Comparison of ENCODE assay signal across 8 cellular contexts in genomic region chr6:136792066-136792944, GRCh38. TPM values are rescaled to one million over a fixed set of nuclear protein-coding genes. Genes with fewer than 3 reads are reported as not detected.
DNase-seq lines count a peak whose midpoint lies in the region; ATAC-seq and TF ChIP-seq lines count a peak whose summit lies in the region.

Gene MAP3K5, minus strand, starts transcription at chr6:136792477. Its CDS starts 320 bp downstream, at chr6:136792157.

- 0% methylated on average over 62 to 63 of the region's 108 CpGs for WGBS in mesodermal cell (ENCODE audit: insufficient coverage in 2 of 2), 2 experiments

- peaks cover 39% of the 10 kb centered on the region for H3K4me1 ChIP-seq in CD8-positive, alpha-beta T cell (ENCODE audit: insufficient read depth, low read length)
- H3K4me1 ChIP-seq in effector memory CD4-positive, alpha-beta T cell (ENCODE audit: control insufficient read depth, insufficient read depth, low read length, poor library complexity, severe bottlenecking): peaks cover 18% of the 10 kb centered on the region
- peaks cover 11% of the 10 kb centered on the region for H3K4me1 ChIP-seq in mesodermal cell (ENCODE audit: control insufficient read depth, insufficient read depth, low read length, poor library complexity, severe bottlenecking)

- no peaks in the 10 kb centered on the region for H3K36me3 ChIP-seq in CD8-positive, alpha-beta T cell (ENCODE audit: insufficient read depth, low read length)
- no peaks in the 10 kb centered on the region for H3K36me3 ChIP-seq in effector memory CD4-positive, alpha-beta T cell (ENCODE audit: control insufficient read depth, insufficient read depth, low read length)
- H3K36me3 ChIP-seq in mesodermal cell (ENCODE audit: control insufficient read depth, insufficient read depth, low read length): no peaks in the 10 kb centered on the region

- H3K9me3 Mint-ChIP-seq in CD8-positive, alpha-beta T cell: no peaks in the 10 kb centered on the region

- ATAC-seq in CD8-positive, alpha-beta T cell: peak; percentile 80
- ATAC-seq in GM19397 (IDR thresholded peaks at IDR 0.05; ENCODE audit: unreplicated experiment) (peak; percentile 65), HG03558 (IDR thresholded peaks at IDR 0.05; ENCODE audit: extremely low read depth, unreplicated experiment) (peak; percentile 27)

- H3K4me3 Mint-ChIP-seq in CD8-positive, alpha-beta T cell: peak within 1 kb of the TSS; percentile 94

- peaks cover 14% of the 10 kb centered on the region for H3K36me3 Mint-ChIP-seq in CD8-positive, alpha-beta T cell

- peak within 1 kb of the TSS; percentile 96 for H3K27ac ChIP-seq in CD8-positive, alpha-beta T cell (ENCODE audit: low read depth, low read length)
- H3K27ac ChIP-seq in effector memory CD4-positive, alpha-beta T cell (ENCODE audit: insufficient read depth, low read length, poor library complexity, severe bottlenecking): peak within 1 kb of the TSS; percentile 99
- no peak within 1 kb of the TSS for H3K27ac ChIP-seq in mesodermal cell (ENCODE audit: low read depth, low read length, severe bottlenecking)

- TF ChIP-seq CTCF in CD8-positive, alpha-beta T cell (IDR thresholded peaks at IDR 0.05): peak; percentile 41

- peak within 1 kb of the TSS; percentile 96 for H3K27ac Mint-ChIP-seq in CD8-positive, alpha-beta T cell

- POLR2A ChIA-PET in CD8-positive, alpha-beta T cell (lab: Charles Lee): interaction anchor here (0.5 to 4.6 kb wide), 40 partner anchors 9 to 1993 kb away, joined by 3 to 71 read pairs (median 5); partner anchors contain the start of genes BCLAF1 and PEX7

- CTCF ChIA-PET in CD8-positive, alpha-beta T cell (lab: Charles Lee): interaction anchor here (0.6 to 4.7 kb wide), 88 partner anchors 8 to 1346 kb away, joined by 3 to 269 read pairs (median 6); partner anchors contain the start of genes BCLAF1, MAP7, PEX7 and SLC35D3

- H3K4me1 Mint-ChIP-seq in CD8-positive, alpha-beta T cell (ENCODE audit: low read depth): peaks cover 42% of the 10 kb centered on the region

- no peaks in the 10 kb centered on the region for H3K9me3 ChIP-seq in CD8-positive, alpha-beta T cell (ENCODE audit: low read length)
- no peaks in the 10 kb centered on the region for H3K9me3 ChIP-seq in effector memory CD4-positive, alpha-beta T cell (ENCODE audit: control insufficient read depth, low read length)
- H3K9me3 ChIP-seq in mesodermal cell (ENCODE audit: control insufficient read depth, low read length): no peaks in the 10 kb centered on the region

- H3K27me3 Mint-ChIP-seq in CD8-positive, alpha-beta T cell (ENCODE audit: low read depth): no peaks in the 10 kb centered on the region

- no peaks in the 10 kb centered on the region for H3K27me3 ChIP-seq in CD8-positive, alpha-beta T cell (ENCODE audit: insufficient read depth, low read length)
- no peaks in the 10 kb centered on the region for H3K27me3 ChIP-seq in effector memory CD4-positive, alpha-beta T cell (replicated peaks; ENCODE audit: control insufficient read depth, insufficient read depth, low read length, poor library complexity, severe bottlenecking)

- peak within 1 kb of the TSS; percentile 99 for H3K4me3 ChIP-seq in CD8-positive, alpha-beta T cell (ENCODE audit: low read depth, low read length)
- peak within 1 kb of the TSS; percentile 94 for H3K4me3 ChIP-seq in effector memory CD4-positive, alpha-beta T cell (ENCODE audit: insufficient read depth, low read depth, low read length, poor library complexity, severe bottlenecking)
- peak within 1 kb of the TSS; percentile 57 for H3K4me3 ChIP-seq in mesodermal cell (ENCODE audit: extremely low read depth, insufficient read depth, low read length, poor library complexity, severe bottlenecking)

- peak; percentile 84 to 96 (median 90) for DNase-seq in CD8-positive, alpha-beta T cell
- DNase-seq in NCI-H82 treated with DMSO at 0.1 percent for 48 hours (lab: John Stamatoyannopoulos, UW; ENCODE audit: unreplicated experiment): peak; percentile 34
- peak; percentile 95 for DNase-seq in activated CD8-positive, alpha-beta memory T cell treated with anti-CD3 and anti-CD28 coated beads for 24 hours
- peak; percentile 85 for DNase-seq in effector memory CD4-positive, alpha-beta T cell
- peak; percentile 74 to 86 for DNase-seq in stimulated activated CD8-positive, alpha-beta memory T cell treated with anti-CD3 and anti-CD28 coated beads, Interleukin-15, amount 100 ng/mL, for 4 hours (ENCODE audit: low read depth in 2 of 2)

- intact Hi-C loops in CD8-positive, alpha-beta T cell (cut with DNase I, micrococcal nuclease): loop anchor here (1.0 to 10.0 kb wide), 8 partner anchors 30 to 1610 kb away; partner anchors contain the start of genes PEX7 (in 2 of the 2), AHI1 (in 1 of the 2), BCLAF1 (in 1 of the 2) and MYB (in 1 of the 2)

RNA-seq across cellular contexts. Expression of gene MAP3K5, which starts in this region (rescaled TPM):
- total RNA-seq in CD8-positive, alpha-beta T cell: 10 to 100 TPM; 11.1 to 11.3 TPM
- polyA plus RNA-seq in mesodermal cell (2013, experiment 1 of 2): 1.9 TPM
- polyA plus RNA-seq in mesodermal cell (2013, experiment 2 of 2): 1.6 TPM

Comparison
In these comparisons a context has a peak if more than half of its experiments do, and no peak if none do; other contexts are left out.
1. ATAC-seq: peak in every context shown above with its lines; median percentile 80 in CD8-positive, alpha-beta T cell; 65 in GM19397; 27 in HG03558.
2. DNase-seq: peak in every context shown above with its lines; median percentile 95 in activated CD8-positive, alpha-beta memory T cell treated with anti-CD3 and anti-CD28 coated beads for 24 hours; 90 in CD8-positive, alpha-beta T cell; 85 in effector memory CD4-positive, alpha-beta T cell; 80 in stimulated activated CD8-positive, alpha-beta memory T cell treated with anti-CD3 and anti-CD28 coated beads, Interleukin-15, amount 100 ng/mL, for 4 hours; 34 in NCI-H82 treated with DMSO at 0.1 percent for 48 hours.